ENCODE assay signal across 18 cellular contexts in the genomic region with DNA sequence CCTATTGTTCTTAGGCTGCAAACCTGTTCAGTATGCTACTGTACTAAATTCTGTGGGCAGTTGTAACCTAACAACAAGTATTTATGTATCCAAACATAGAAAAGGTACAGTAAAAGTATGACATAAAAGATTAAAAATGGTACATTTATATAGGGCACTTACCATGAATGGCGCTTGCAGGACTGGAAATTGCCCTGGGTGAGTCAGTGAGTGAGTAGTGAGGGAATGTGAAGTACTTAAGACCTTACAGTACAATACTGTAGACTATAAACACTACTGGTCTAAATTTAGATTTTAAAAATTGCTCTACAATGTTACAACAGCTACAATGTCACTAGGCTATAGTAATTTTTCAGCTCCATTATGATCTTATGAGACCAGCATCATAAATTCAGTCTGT.
A peak's percentile ranks its signal among the peaks of the same experiment; 100 is the strongest.
DNase-seq lines count a peak whose midpoint lies in the region; ATAC-seq, FAIRE-seq and TF ChIP-seq lines count a peak whose summit lies in the region.
"Had no signal": no experiment of that assay in that cellular context is flagged by ENCODE, and none has a peak within 500 bp of the region (broad histone marks: within the 10 kb centered on the region; RNA-seq: fewer than 3 reads in every experiment).

No MANE protein-coding gene starts in this region.

- peak in 3 of 4 donors; percentile 29 to 66 (median 62) for ATAC-seq in heart left ventricle
- ATAC-seq in Right ventricle myocardium inferior, result no peak
- ATAC-seq in CD8-positive, alpha-beta T cell, result no peak
- ATAC-seq in gastroesophageal sphincter, result no peak
- ATAC-seq: T-cell had no signal

- no peaks in the 10 kb centered on the region for H4K20me1 ChIP-seq in astrocyte (ENCODE audit: insufficient read depth, low read length)
- H4K20me1 ChIP-seq in smooth muscle cell (ENCODE audit: low read depth), result no peaks in the 10 kb centered on the region

- H3K9me3 ChIP-seq in heart left ventricle (no peaks in the 10 kb centered on the region), astrocyte (ENCODE audit: insufficient read depth, low read depth, low read length) (no peaks in the 10 kb centered on the region), smooth muscle cell (replicated peaks; ENCODE audit: low read depth) (no peaks in the 10 kb centered on the region), gastroesophageal sphincter (no peaks in the 10 kb centered on the region)
- no peaks in the 10 kb centered on the region for H3K9me3 ChIP-seq in CD8-positive, alpha-beta T cell (ENCODE audit: low read length)

- H3K4me2 ChIP-seq in astrocyte (ENCODE audit: low read length) (no peak overlapping the region), smooth muscle cell (peak overlapping the region; percentile 66)

- CTCF ChIA-PET in CD8-positive, alpha-beta T cell (lab: Charles Lee), result no interaction called here

- H3F3A ChIP-seq in smooth muscle cell (ENCODE audit: low read depth), result no peaks in the 10 kb centered on the region

- H3K4me3 ChIP-seq in heart left ventricle, result no peak overlapping the region
- no peak overlapping the region for H3K4me3 ChIP-seq in astrocyte (ENCODE audit: insufficient read depth, low read depth, low read length)
- no peak overlapping the region for H3K4me3 ChIP-seq in smooth muscle cell
- no peak overlapping the region for H3K4me3 ChIP-seq in CD8-positive, alpha-beta T cell (ENCODE audit: low read depth, low read length)
- no peak overlapping the region for H3K4me3 ChIP-seq in gastroesophageal sphincter

- no peaks in the 10 kb centered on the region for H3K4me1 ChIP-seq in heart left ventricle
- no peaks in the 10 kb centered on the region for H3K4me1 ChIP-seq in astrocyte (ENCODE audit: insufficient read depth, low read length)
- peaks cover 4% of the 10 kb centered on the region for H3K4me1 ChIP-seq in smooth muscle cell (ENCODE audit: low read depth)
- no peaks in the 10 kb centered on the region for H3K4me1 ChIP-seq in CD8-positive, alpha-beta T cell (ENCODE audit: insufficient read depth, low read length)
- no peaks in the 10 kb centered on the region for H3K4me1 ChIP-seq in gastroesophageal sphincter

- intact Hi-C loops in heart left ventricle (cut with DNase I) (no loop called here), Right ventricle myocardium inferior (cut with DNase I) (no loop called here)
- intact Hi-C loops in CD8-positive, alpha-beta T cell (cut with DNase I, micrococcal nuclease), result loop anchor here in 1 of 2 experiments (10.0 kb wide), 1 partner anchor 56 kb away; no protein-coding TSS in a partner anchor

- TF ChIP-seq POLR2A in heart left ventricle (IDR thresholded peaks at IDR 0.05) (no peak), gastroesophageal sphincter (IDR thresholded peaks at IDR 0.05) (no peak)

- H3K79me2 ChIP-seq in astrocyte (ENCODE audit: insufficient read depth, low read length), result no peaks in the 10 kb centered on the region
- H3K79me2 ChIP-seq in smooth muscle cell (ENCODE audit: low read depth), result no peaks in the 10 kb centered on the region

- no peak overlapping the region for H3K27ac Mint-ChIP-seq in astrocyte (ENCODE audit: unreplicated experiment)
- H3K27ac Mint-ChIP-seq in CD8-positive, alpha-beta T cell, result no peak overlapping the region
- H3K27ac Mint-ChIP-seq: CD14-positive monocyte, T-cell had no signal

- 59 to 79% (median 65%) methylated on average over 1 of the region's 1 CpG for WGBS in heart left ventricle, 4 donors
- 29% methylated on average over 1 of the region's 1 CpG for WGBS in smooth muscle cell (ENCODE audit: low lambda C conversion rate)
- 25 to 42% methylated on average over 1 of the region's 1 CpG for WGBS in gastroesophageal sphincter (ENCODE audit: low coverage in 1 of 2), 2 donors

- no peak for TF ChIP-seq EP300 in gastroesophageal sphincter (IDR thresholded peaks at IDR 0.05)

- H3K9ac ChIP-seq in astrocyte (ENCODE audit: low read length) (no peak overlapping the region), smooth muscle cell (ENCODE audit: low read depth) (no peak overlapping the region)

- no peak for DNase-seq in heart left ventricle
- DNase-seq in Right ventricle myocardium inferior (ENCODE audit: missing footprints), result no peak
- peak; percentile 80 for DNase-seq in astrocyte (ENCODE audit: low read depth)
- DNase-seq in fibroblast of the conjunctiva (ENCODE audit: low read depth), result peak; percentile 8
- DNase-seq in smooth muscle cell (lab: John Stamatoyannopoulos, UW; ENCODE audit: unreplicated experiment), result no peak
- DNase-seq in CD8-positive, alpha-beta T cell, result no peak
- DNase-seq in SW 1271 (lab: John Stamatoyannopoulos, UW), result no peak
- DNase-seq: activated gamma-delta T cell; amygdala; KBM-7; left cardiac atrium; NCI-H1930; NCI-H510A; NK-92 treated with Interleukin-12 subunit alpha and Interleukin-12 subunit beta, amount 100 ng/mL, for 24 hours; T-cell had no signal

- H2AFZ ChIP-seq in astrocyte (ENCODE audit: low read depth, low read length) (no peak overlapping the region), smooth muscle cell (ENCODE audit: low read depth) (peak overlapping the region; percentile 26)

- H3K4me3 Mint-ChIP-seq in astrocyte (ENCODE audit: unreplicated experiment), result no peak overlapping the region
- no peak overlapping the region for H3K4me3 Mint-ChIP-seq in CD8-positive, alpha-beta T cell
- H3K4me3 Mint-ChIP-seq: CD14-positive monocyte, T-cell had no signal

- no peaks in the 10 kb centered on the region for H3K36me3 ChIP-seq in heart left ventricle
- H3K36me3 ChIP-seq in astrocyte (ENCODE audit: insufficient read depth, low read length), result no peaks in the 10 kb centered on the region
- H3K36me3 ChIP-seq in smooth muscle cell (ENCODE audit: low read depth), result no peaks in the 10 kb centered on the region
- H3K36me3 ChIP-seq in CD8-positive, alpha-beta T cell (ENCODE audit: insufficient read depth, low read length), result no peaks in the 10 kb centered on the region
- H3K36me3 ChIP-seq in gastroesophageal sphincter, result no peaks in the 10 kb centered on the region

- POLR2A ChIA-PET in CD8-positive, alpha-beta T cell (lab: Charles Lee), result no interaction called here

- no peaks in the 10 kb centered on the region for H3K9me3 Mint-ChIP-seq in astrocyte (ENCODE audit: unreplicated experiment)
- H3K9me3 Mint-ChIP-seq in CD8-positive, alpha-beta T cell, result no peaks in the 10 kb centered on the region
- H3K9me3 Mint-ChIP-seq: CD14-positive monocyte, T-cell had no signal

- H3K36me3 Mint-ChIP-seq in astrocyte (ENCODE audit: low read depth, unreplicated experiment), result no peaks in the 10 kb centered on the region
- no peaks in the 10 kb centered on the region for H3K36me3 Mint-ChIP-seq in CD8-positive, alpha-beta T cell
- H3K36me3 Mint-ChIP-seq: CD14-positive monocyte, T-cell had no signal

- H3K27me3 ChIP-seq in heart left ventricle, result no peaks in the 10 kb centered on the region
- H3K27me3 ChIP-seq in astrocyte (ENCODE audit: insufficient read depth, low read length), result no peaks in the 10 kb centered on the region
- no peaks in the 10 kb centered on the region for H3K27me3 ChIP-seq in smooth muscle cell (ENCODE audit: low read depth)
- no peaks in the 10 kb centered on the region for H3K27me3 ChIP-seq in CD8-positive, alpha-beta T cell (ENCODE audit: insufficient read depth, low read length)
- no peaks in the 10 kb centered on the region for H3K27me3 ChIP-seq in gastroesophageal sphincter

- TF ChIP-seq CTCF in heart left ventricle (IDR thresholded peaks at IDR 0.05) (no peak), astrocyte (IDR thresholded peaks at IDR 0.05; ENCODE audit: insufficient read depth, low read depth, low read length) (no peak), smooth muscle cell (IDR thresholded peaks at IDR 0.05; ENCODE audit: borderline replicate concordance, insufficient read depth, poor library complexity, severe bottlenecking) (no peak), gastroesophageal sphincter (IDR thresholded peaks at IDR 0.05) (no peak)
- no peak for TF ChIP-seq CTCF in CD8-positive, alpha-beta T cell (IDR thresholded peaks at IDR 0.05)

- no peaks in the 10 kb centered on the region for H3K4me1 Mint-ChIP-seq in astrocyte (ENCODE audit: low read depth, unreplicated experiment)
- H3K4me1 Mint-ChIP-seq in CD8-positive, alpha-beta T cell (ENCODE audit: low read depth), result no peaks in the 10 kb centered on the region
- H3K4me1 Mint-ChIP-seq: CD14-positive monocyte, T-cell had no signal

- H3K27ac ChIP-seq in heart left ventricle, result no peak overlapping the region
- no peak overlapping the region for H3K27ac ChIP-seq in astrocyte (ENCODE audit: low read depth, low read length)
- H3K27ac ChIP-seq in smooth muscle cell (ENCODE audit: low read depth), result peak overlapping the region; percentile 20
- no peak overlapping the region for H3K27ac ChIP-seq in CD8-positive, alpha-beta T cell (ENCODE audit: low read depth, low read length)
- no peak overlapping the region for H3K27ac ChIP-seq in gastroesophageal sphincter
- H3K27ac ChIP-seq: RWPE1 had no signal

- no peaks in the 10 kb centered on the region for H3K27me3 Mint-ChIP-seq in astrocyte (ENCODE audit: low read depth, unreplicated experiment)
- H3K27me3 Mint-ChIP-seq in CD8-positive, alpha-beta T cell (ENCODE audit: low read depth), result no peaks in the 10 kb centered on the region
- H3K27me3 Mint-ChIP-seq: T-cell had no signal

- FAIRE-seq in astrocyte (lab: Jason Lieb, UNC), result peak; percentile 68

Comparison
In these comparisons a context has a peak if more than half of its experiments do, and no peak if none do; other contexts are left out.
1. ATAC-seq: peak in heart left ventricle (3 of 4); none in Right ventricle myocardium inferior (single experiment), CD8-positive, alpha-beta T cell (single experiment) and gastroesophageal sphincter (single experiment).
2. DNase-seq: peak in astrocyte (single experiment) and fibroblast of the conjunctiva (single experiment); none in heart left ventricle (0 of 5), Right ventricle myocardium inferior (single experiment), smooth muscle cell (single experiment), CD8-positive, alpha-beta T cell (0 of 7) and SW 1271 (0 of 2).